In genomic region chr19:41792513-41793413, GRCh38 we compare ENCODE assay signal across 1 cellular context.
A peak's percentile ranks its signal among the peaks of the same experiment; 100 is the strongest.
TF ChIP-seq lines count a peak whose summit lies in the region.

No MANE protein-coding gene starts in this region.

TF ChIP-seq in A549, 52 proteins besides CTCF, POLR2A, EP300 and RAD21 (continued from another document):
- TF ChIP-seq HES2 (IDR thresholded peaks at IDR 0.05) (no peak), ATOH8 (CRISPR knock-in tag; IDR thresholded peaks at IDR 0.05; ENCODE audit: low read depth) (0 out of 2 replicates have a peak, but pooled peaks have one; percentile 19), FOSB (CRISPR knock-in tag; IDR thresholded peaks at IDR 0.05) (no peak), SMC3 (IDR thresholded peaks at IDR 0.05) (peak; percentile 84), GATA3 (IDR thresholded peaks at IDR 0.05; ENCODE audit: borderline replicate concordance) (no peak), RFX5 (IDR thresholded peaks at IDR 0.05) (no peak)
